ENCODE assay signal across 18 cellular contexts in genomic region chr5:68115584-68115983, GRCh38.
DNase-seq lines count a peak whose midpoint lies in the region; ATAC-seq, FAIRE-seq and TF ChIP-seq lines count a peak whose summit lies in the region.
"Had no signal": no experiment of that assay in that cellular context is flagged by ENCODE, and none has a peak within 500 bp of the region (broad histone marks: within the 10 kb centered on the region; RNA-seq: fewer than 3 reads in every experiment).

No MANE protein-coding gene starts in this region.

- H3K4me2 ChIP-seq in OCI-LY3 (ENCODE audit: low read length), result peak overlapping the region; percentile 49
- no peak overlapping the region for H3K4me2 ChIP-seq in GM23338
- H3K4me2 ChIP-seq: BLaER1 had no signal

- H3K4me1 Mint-ChIP-seq in activated T-cell treated with anti-CD3 and anti-CD28 coated beads, Interleukin-2, amount 50 U/mL, for 72 hours (ENCODE audit: low read depth), result peaks cover 8% of the 10 kb centered on the region
- H3K4me1 Mint-ChIP-seq in activated T-cell treated with anti-CD3 and anti-CD28 coated beads, Interleukin-2, amount 50 U/mL, for 24 hours (ENCODE audit: low read depth), result peaks cover 16% of the 10 kb centered on the region
- H3K4me1 Mint-ChIP-seq in activated T-helper 17 cell treated with anti-CD3 and anti-CD28 coated beads, Interleukin-2, amount 50 U/mL, for 72 hours, result no peaks in the 10 kb centered on the region
- H3K4me1 Mint-ChIP-seq in GM23338, result no peaks in the 10 kb centered on the region; the same call in 2 of the 3 replicates

- peak overlapping the region; percentile 39 for H3K27ac Mint-ChIP-seq in activated T-cell treated with anti-CD3 and anti-CD28 coated beads, Interleukin-2, amount 50 U/mL, for 72 hours
- H3K27ac Mint-ChIP-seq in activated T-cell treated with anti-CD3 and anti-CD28 coated beads, Interleukin-2, amount 50 U/mL, for 24 hours, result no peak overlapping the region
- no peak overlapping the region for H3K27ac Mint-ChIP-seq in activated T-helper 17 cell treated with anti-CD3 and anti-CD28 coated beads, Interleukin-2, amount 50 U/mL, for 72 hours
- no peak overlapping the region for H3K27ac Mint-ChIP-seq in GM23338
- H3K27ac Mint-ChIP-seq: CD4-positive, CD25-positive, alpha-beta regulatory T cell had no signal

- H3K4me1 ChIP-seq in OCI-LY3 (ENCODE audit: low read length), result peaks cover 29% of the 10 kb centered on the region
- H3K4me1 ChIP-seq in GM23338 (ENCODE audit: insufficient read depth), result no peaks in the 10 kb centered on the region

- H4K20me1 ChIP-seq in OCI-LY3 (ENCODE audit: insufficient read depth, low read length), result no peaks in the 10 kb centered on the region
- H4K20me1 ChIP-seq in GM23338 (replicated peaks; ENCODE audit: insufficient read depth), result no peaks in the 10 kb centered on the region
- H4K20me1 ChIP-seq: BLaER1 had no signal

- H2AFZ ChIP-seq in OCI-LY3 (ENCODE audit: low read depth, low read length) (no peak overlapping the region), GM23338 (no peak overlapping the region)

- H3K36me3 ChIP-seq in OCI-LY3 (replicated peaks; ENCODE audit: low read depth, low read length) (no peaks in the 10 kb centered on the region), GM23338 (ENCODE audit: insufficient read depth) (no peaks in the 10 kb centered on the region)
- H3K36me3 ChIP-seq: BLaER1 had no signal

- H3K4me3 Mint-ChIP-seq in activated T-cell treated with anti-CD3 and anti-CD28 coated beads, Interleukin-2, amount 50 U/mL, for 72 hours, result no peak overlapping the region
- no peak overlapping the region for H3K4me3 Mint-ChIP-seq in activated T-cell treated with anti-CD3 and anti-CD28 coated beads, Interleukin-2, amount 50 U/mL, for 24 hours
- H3K4me3 Mint-ChIP-seq in activated T-helper 17 cell treated with anti-CD3 and anti-CD28 coated beads, Interleukin-2, amount 50 U/mL, for 72 hours, result no peak overlapping the region
- no peak overlapping the region for H3K4me3 Mint-ChIP-seq in GM23338
- H3K4me3 Mint-ChIP-seq: CD4-positive, CD25-positive, alpha-beta regulatory T cell; HFFc6 had no signal

- H3K4me3 ChIP-seq in OCI-LY3 (ENCODE audit: low read length) (no peak overlapping the region; the same call in 1 of the 2 replicates), GM23338 (no peak overlapping the region)
- H3K4me3 ChIP-seq: BLaER1 had no signal

- no peak overlapping the region; the same call in 1 of the 2 replicates for H3K9ac ChIP-seq in OCI-LY3 (ENCODE audit: low read length)
- H3K9ac ChIP-seq: BLaER1 had no signal

- no peak for TF ChIP-seq CTCF in OCI-LY3 (IDR thresholded peaks at IDR 0.05; ENCODE audit: low read depth, low read length)
- no peak for TF ChIP-seq CTCF in GM23338 (conservative IDR thresholded peaks at IDR 0.05; ENCODE audit: low read depth in 2 of 2)
- no peak for TF ChIP-seq CTCF in D721Med (IDR thresholded peaks at IDR 0.05; ENCODE audit: insufficient read depth, missing control alignments)

- FAIRE-seq in D721Med (lab: Jason Lieb, UNC), result no peak
- FAIRE-seq: GM12892, GM19239 had no signal

- no peaks in the 10 kb centered on the region for H3K27me3 Mint-ChIP-seq in activated T-cell treated with anti-CD3 and anti-CD28 coated beads, Interleukin-2, amount 50 U/mL, for 72 hours (ENCODE audit: low read depth)
- peaks cover 2% of the 10 kb centered on the region for H3K27me3 Mint-ChIP-seq in activated T-cell treated with anti-CD3 and anti-CD28 coated beads, Interleukin-2, amount 50 U/mL, for 24 hours
- peaks cover 5% of the 10 kb centered on the region for H3K27me3 Mint-ChIP-seq in activated T-helper 17 cell treated with anti-CD3 and anti-CD28 coated beads, Interleukin-2, amount 50 U/mL, for 72 hours
- no peaks in the 10 kb centered on the region for H3K27me3 Mint-ChIP-seq in GM23338 (ENCODE audit: insufficient read depth, low read depth, poor library complexity)

- H3F3A ChIP-seq in GM23338 (replicated peaks; ENCODE audit: low read depth), result no peaks in the 10 kb centered on the region

- no peaks in the 10 kb centered on the region for H3K79me2 ChIP-seq in OCI-LY3 (ENCODE audit: low read length)
- no peaks in the 10 kb centered on the region for H3K79me2 ChIP-seq in GM23338 (replicated peaks; ENCODE audit: insufficient read depth)

- no peaks in the 10 kb centered on the region for H3K9me3 Mint-ChIP-seq in activated T-cell treated with anti-CD3 and anti-CD28 coated beads, Interleukin-2, amount 50 U/mL, for 72 hours
- H3K9me3 Mint-ChIP-seq in activated T-cell treated with anti-CD3 and anti-CD28 coated beads, Interleukin-2, amount 50 U/mL, for 24 hours, result no peaks in the 10 kb centered on the region
- no peaks in the 10 kb centered on the region for H3K9me3 Mint-ChIP-seq in activated T-helper 17 cell treated with anti-CD3 and anti-CD28 coated beads, Interleukin-2, amount 50 U/mL, for 72 hours
- H3K9me3 Mint-ChIP-seq in GM23338, result no peaks in the 10 kb centered on the region
- H3K9me3 Mint-ChIP-seq: CD4-positive, CD25-positive, alpha-beta regulatory T cell; HFFc6 had no signal

- no peak for DNase-seq in activated T-cell treated with anti-CD3 and anti-CD28 coated beads, Interleukin-2, amount 50 U/mL, for 72 hours
- DNase-seq in activated T-cell treated with anti-CD3 and anti-CD28 coated beads, Interleukin-2, amount 50 U/mL, for 24 hours, result no peak
- DNase-seq in GM23338 (ENCODE audit: low spot score), result no peak
- no peak for DNase-seq in D721Med (ENCODE audit: insufficient read length, low spot score)
- DNase-seq: AML-193; Calu3; CD4-positive, CD25-positive, alpha-beta regulatory T cell; DMS79; HCEC 1CT; HFFc6 had no signal

- no peaks in the 10 kb centered on the region for H3K36me3 Mint-ChIP-seq in activated T-cell treated with anti-CD3 and anti-CD28 coated beads, Interleukin-2, amount 50 U/mL, for 72 hours (ENCODE audit: insufficient read depth in 2 of 2)
- no peaks in the 10 kb centered on the region for H3K36me3 Mint-ChIP-seq in activated T-cell treated with anti-CD3 and anti-CD28 coated beads, Interleukin-2, amount 50 U/mL, for 24 hours (ENCODE audit: low read depth)
- H3K36me3 Mint-ChIP-seq in activated T-helper 17 cell treated with anti-CD3 and anti-CD28 coated beads, Interleukin-2, amount 50 U/mL, for 72 hours (ENCODE audit: low read depth), result no peaks in the 10 kb centered on the region
- H3K36me3 Mint-ChIP-seq in GM23338 (ENCODE audit: low read depth), result no peaks in the 10 kb centered on the region
- H3K36me3 Mint-ChIP-seq: CD4-positive, CD25-positive, alpha-beta regulatory T cell had no signal

- no peaks in the 10 kb centered on the region; the same call in 1 of the 2 replicates for H3K9me2 ChIP-seq in GM23338 (ENCODE audit: insufficient read depth)

- H3K9me3 ChIP-seq in OCI-LY3 (ENCODE audit: insufficient read depth, low read length), result no peaks in the 10 kb centered on the region
- H3K9me3 ChIP-seq: BLaER1 had no signal

- H3K27ac ChIP-seq in OCI-LY3 (ENCODE audit: low read length) (peak overlapping the region; percentile 63; the same call in 1 of the 2 replicates), GM23338 (ENCODE audit: low read depth) (no peak overlapping the region)
- H3K27ac ChIP-seq: 22Rv1, BLaER1 had no signal

- no peak for ATAC-seq in activated T-cell treated with anti-CD3 and anti-CD28 coated beads, Interleukin-2, amount 50 U/mL, for 72 hours (replicated peaks in 1 of 2)
- ATAC-seq in HG02852 (IDR thresholded peaks at IDR 0.05; ENCODE audit: unreplicated experiment) (peak; percentile 64), GM21423 (IDR thresholded peaks at IDR 0.05; ENCODE audit: unreplicated experiment) (no peak), GM23338 (no peak)
- ATAC-seq in activated T-helper 17 cell treated with anti-CD3 and anti-CD28 coated beads, Interleukin-2, amount 50 U/mL, for 72 hours (replicated peaks), result no peak

- no peaks in the 10 kb centered on the region for H3K27me3 ChIP-seq in OCI-LY3 (ENCODE audit: low read depth, low read length)
- H3K27me3 ChIP-seq in GM23338 (ENCODE audit: insufficient read depth), result no peaks in the 10 kb centered on the region
- H3K27me3 ChIP-seq: BLaER1 had no signal
